ENCODE assay signal across 16 cellular contexts in genomic region chr12:68237523-68238070, GRCh38. TPM values are rescaled to one million over a fixed set of nuclear protein-coding genes. Genes with fewer than 3 reads are reported as not detected.
DNase-seq lines count a peak whose midpoint lies in the region; ATAC-seq and TF ChIP-seq lines count a peak whose summit lies in the region.
"Had no signal": no experiment of that assay in that cellular context is flagged by ENCODE, and none has a peak within 500 bp of the region (broad histone marks: within the 10 kb centered on the region; RNA-seq: fewer than 3 reads in every experiment).

No MANE protein-coding gene starts in this region.

- H3K36me3 Mint-ChIP-seq in activated CD4-positive, alpha-beta T cell treated with anti-CD3 and anti-CD28 coated beads for 36 hours (ENCODE audit: low read depth): no peaks in the 10 kb centered on the region

- no peak overlapping the region for H3K27ac ChIP-seq in MM.1S (ENCODE audit: low read length)
- H3K27ac ChIP-seq: SK-N-MC had no signal

- DNase-seq in activated CD4-positive, alpha-beta T cell treated with anti-CD3 and anti-CD28 coated beads for 36 hours: no peak
- DNase-seq in activated CD4-positive, alpha-beta T cell treated with anti-CD3 and anti-CD28 coated beads, Interleukin-2, amount 50 U/mL, for 48 hours: no peak
- DNase-seq in MM.1S (no peak), GM10266 (ENCODE audit: extremely low spot score) (no peak), NCI-H1105 (lab: John Stamatoyannopoulos, UW) (no peak), SIG-M5 (lab: John Stamatoyannopoulos, UW) (no peak)
- DNase-seq: activated CD4-positive, alpha-beta T cell treated with anti-CD3 and anti-CD28 coated beads, Interleukin-2, amount 50 U/mL, for 4 hours; amniotic stem cell; GDM1 had no signal

- no peaks in the 10 kb centered on the region for H3K9me2 ChIP-seq in MM.1S (replicated peaks; ENCODE audit: insufficient read depth, low read length)

- H3K27me3 ChIP-seq in MM.1S (replicated peaks; ENCODE audit: insufficient read depth, low read length): no peaks in the 10 kb centered on the region
- H3K27me3 ChIP-seq in endocrine pancreas (ENCODE audit: control insufficient read depth, insufficient read depth, low read length): no peaks in the 10 kb centered on the region
- H3K27me3 ChIP-seq in skeletal muscle satellite cell (ENCODE audit: control insufficient read depth, insufficient read depth, low read length): no peaks in the 10 kb centered on the region

- no peaks in the 10 kb centered on the region for H3K79me2 ChIP-seq in MM.1S (ENCODE audit: low read length)

- peaks cover 49% of the 10 kb centered on the region for H3K4me1 Mint-ChIP-seq in activated CD4-positive, alpha-beta T cell treated with anti-CD3 and anti-CD28 coated beads for 36 hours

- H3K9ac ChIP-seq in MM.1S (ENCODE audit: low read length) (no peak overlapping the region), endocrine pancreas (ENCODE audit: control insufficient read depth, insufficient read depth, low read length) (no peak overlapping the region), skeletal muscle satellite cell (ENCODE audit: low read depth, low read length) (no peak overlapping the region)

- POLR2A ChIA-PET in activated CD4-positive, alpha-beta T cell treated with anti-CD3 and anti-CD28 coated beads for 36 hours (lab: Charles Lee): no interaction called here

- H3K4me1 ChIP-seq in MM.1S (ENCODE audit: low read length) (peaks cover 28% of the 10 kb centered on the region), endocrine pancreas (ENCODE audit: control insufficient read depth, insufficient read depth, low read length) (no peaks in the 10 kb centered on the region), skeletal muscle satellite cell (ENCODE audit: control insufficient read depth, insufficient read depth, low read length) (peaks cover 32% of the 10 kb centered on the region)

- H2AFZ ChIP-seq in MM.1S (ENCODE audit: low read length): peak overlapping the region; percentile 81

- H3K4me3 ChIP-seq in MM.1S (ENCODE audit: low read length) (no peak overlapping the region), endocrine pancreas (ENCODE audit: control insufficient read depth, insufficient read depth, low read length) (peak overlapping the region; percentile 60), skeletal muscle satellite cell (ENCODE audit: low read length) (no peak overlapping the region)
- H3K4me3 ChIP-seq: SK-N-MC had no signal

- TF ChIP-seq CTCF in MM.1S (IDR thresholded peaks at IDR 0.05; ENCODE audit: low read length) (no peak), GM10266 (IDR thresholded peaks at IDR 0.05; ENCODE audit: control insufficient read depth, insufficient read depth, low read depth, missing control alignments) (no peak)

- peaks cover 2% of the 10 kb centered on the region for H3K27me3 Mint-ChIP-seq in activated CD4-positive, alpha-beta T cell treated with anti-CD3 and anti-CD28 coated beads for 36 hours

- peak overlapping the region; percentile 35 for H3K27ac Mint-ChIP-seq in activated CD4-positive, alpha-beta T cell treated with anti-CD3 and anti-CD28 coated beads for 36 hours

- H3K4me2 ChIP-seq in MM.1S (ENCODE audit: low read depth, low read length): peak overlapping the region; percentile 98
- H3K4me2 ChIP-seq in skeletal muscle satellite cell (ENCODE audit: low read length): peak overlapping the region; percentile 80

- CTCF ChIA-PET in activated CD4-positive, alpha-beta T cell treated with anti-CD3 and anti-CD28 coated beads for 36 hours (lab: Charles Lee): interaction anchor here (1.1 to 2.5 kb wide), 5 partner anchors 13 to 80 kb away, joined by 3 to 11 read pairs (median 4); no protein-coding TSS in a partner anchor

- peaks cover 10% of the 10 kb centered on the region for H3F3A ChIP-seq in MM.1S (ENCODE audit: insufficient read depth, low read length)

- H4K20me1 ChIP-seq in MM.1S (ENCODE audit: insufficient read depth, low read length): no peaks in the 10 kb centered on the region

- H3K9me3 Mint-ChIP-seq in activated CD4-positive, alpha-beta T cell treated with anti-CD3 and anti-CD28 coated beads for 36 hours (ENCODE audit: low read depth): peaks cover 3% of the 10 kb centered on the region

- no peaks in the 10 kb centered on the region for H3K9me3 ChIP-seq in MM.1S (replicated peaks; ENCODE audit: insufficient read depth, low read length)
- H3K9me3 ChIP-seq in endocrine pancreas (ENCODE audit: control insufficient read depth, low read length): no peaks in the 10 kb centered on the region
- H3K9me3 ChIP-seq in skeletal muscle satellite cell (replicated peaks; ENCODE audit: low read length): no peaks in the 10 kb centered on the region

- intact Hi-C loops in activated CD4-positive, alpha-beta T cell treated with anti-CD3 and anti-CD28 coated beads for 36 hours (cut with DNase I, micrococcal nuclease): no loop called here

- H3K36me3 ChIP-seq in MM.1S (replicated peaks; ENCODE audit: insufficient read depth, low read length) (no peaks in the 10 kb centered on the region), endocrine pancreas (ENCODE audit: control insufficient read depth, insufficient read depth, low read length) (no peaks in the 10 kb centered on the region), skeletal muscle satellite cell (ENCODE audit: insufficient read depth, low read length) (no peaks in the 10 kb centered on the region)

- ATAC-seq in activated CD4-positive, alpha-beta T cell treated with anti-CD3 and anti-CD28 coated beads for 36 hours: no peak
- ATAC-seq: HCT116 had no signal

- no peak overlapping the region for H3K4me3 Mint-ChIP-seq in activated CD4-positive, alpha-beta T cell treated with anti-CD3 and anti-CD28 coated beads for 36 hours

RNA-seq across cellular contexts. Expression of gene IL26, which starts 12.0 kb away (rescaled TPM):
- 1 to 10 TPM in 1 of 2 experiments, under 1 TPM in 1; 0.56 to 1.1 TPM for total RNA-seq in activated CD4-positive, alpha-beta T cell treated with anti-CD3 and anti-CD28 coated beads for 36 hours
- total RNA-seq in skeletal muscle satellite cell (2012; rRNA removed): not detected in 2 replicates
- total RNA-seq: A673, MCF 10A, NCI-H460 had no signal

RNA-seq across cellular contexts. Expression of gene IL22, which starts 15.8 kb away (rescaled TPM):
- 1 to 10 TPM; 1.4 to 1.6 TPM for total RNA-seq in activated CD4-positive, alpha-beta T cell treated with anti-CD3 and anti-CD28 coated beads for 36 hours
- total RNA-seq in skeletal muscle satellite cell (2012; rRNA removed): not detected in 2 replicates
- total RNA-seq: A673, MCF 10A, NCI-H460 had no signal
